ENCODE assay signal across 23 cellular contexts in genomic region chrX:13341491-13342101, GRCh38. TPM values are rescaled to one million over a fixed set of nuclear protein-coding genes. Genes with fewer than 3 reads are reported as not detected.
A peak's percentile ranks its signal among the peaks of the same experiment; 100 is the strongest.
DNase-seq lines count a peak whose midpoint lies in the region; ATAC-seq, FAIRE-seq and TF ChIP-seq lines count a peak whose summit lies in the region.
"Had no signal": no experiment of that assay in that cellular context is flagged by ENCODE, and none has a peak within 500 bp of the region (broad histone marks: within the 10 kb centered on the region; RNA-seq: fewer than 3 reads in every experiment).

No MANE protein-coding gene starts in this region.

- peak overlapping the region; percentile 29; the same call in 1 of the 2 replicates for H3K18ac ChIP-seq in IMR-90 (ENCODE audit: low read depth, low read length)

- no peak overlapping the region for H3K9ac ChIP-seq in IMR-90 (ENCODE audit: low read depth, low read length)
- no peak overlapping the region for H3K9ac ChIP-seq in K562 (ENCODE audit: insufficient read depth in 1 of 2, low read depth in 2 of 2, low read length in 2 of 2)

- TF ChIP-seq POLR2A in IMR-90 (IDR thresholded peaks at IDR 0.05; ENCODE audit: low read depth, low read length) (no peak), K562 (conservative IDR thresholded peaks at IDR 0.05) (no peak), lower leg skin (IDR thresholded peaks at IDR 0.05) (no peak)

- H2BK20ac ChIP-seq in IMR-90 (ENCODE audit: low read depth, low read length), result peak overlapping the region; percentile 4; the same call in 1 of the 2 replicates

- no peaks in the 10 kb centered on the region for H4K20me1 ChIP-seq in IMR-90 (ENCODE audit: insufficient read depth, low read length)
- H4K20me1 ChIP-seq in K562 (replicated peaks; ENCODE audit: control insufficient read depth, insufficient read depth, low read length), result no peaks in the 10 kb centered on the region

- no peak overlapping the region for H2AFZ ChIP-seq in IMR-90 (replicated peaks; ENCODE audit: low read length, poor library complexity)
- no peak overlapping the region for H2AFZ ChIP-seq in K562 (ENCODE audit: low read depth, low read length)

- TF ChIP-seq CTCF in IMR-90 (conservative IDR thresholded peaks at IDR 0.05; ENCODE audit: low read depth, low read length), result no peak
- peak in 2 of 3 experiments; percentile 29 to 69; a peak in 4 of 6 replicates for TF ChIP-seq CTCF in K562 (IDR thresholded peaks at IDR 0.05 in 2 of 3, conservative IDR thresholded peaks at IDR 0.05 in 1 of 3; ENCODE audit: insufficient read depth in 2 of 3, low read depth in 1 of 3, low read length in 3 of 3)
- TF ChIP-seq CTCF in lower leg skin (IDR thresholded peaks at IDR 0.05), result no peak

- H3K27ac ChIP-seq in IMR-90 (ENCODE audit: insufficient read depth, low read length) (peak overlapping the region; percentile 27; the same call in 1 of the 2 replicates), K562 (ENCODE audit: extremely low read depth, low read depth, low read length) (no peak overlapping the region)
- H3K27ac ChIP-seq: colonic mucosa, Peyer's patch, sigmoid colon had no signal

- no peaks in the 10 kb centered on the region for H3K79me2 ChIP-seq in K562 (ENCODE audit: control insufficient read depth, insufficient read depth, low read length)

- BruUV-seq in IMR-90 (replicated peaks; lab: Mats Ljungman, UMichigan) (no TSS peak), K562 (replicated peaks; lab: Mats Ljungman, UMichigan) (no TSS peak)

- H3K23ac ChIP-seq in IMR-90 (ENCODE audit: low read depth, low read length), result no peak overlapping the region

- H4K8ac ChIP-seq in IMR-90 (ENCODE audit: low read depth in 2 of 2, low read length in 2 of 2), result peak overlapping the region in 1 of 2 experiments; percentile 4; a peak in 1 of 4 replicates

- ATAC-seq in IMR-90 (ENCODE audit: low read depth) (no peak), K562 (0 out of 3 replicates have a peak, but pooled peaks have one; percentile 23)

- no peak overlapping the region for H3K56ac ChIP-seq in IMR-90 (ENCODE audit: extremely low read depth, insufficient read depth, low read length)

- 0 out of 2 replicates have a peak, but pooled peaks cover 3% of the 10 kb centered on the region for H3K9me1 ChIP-seq in IMR-90 (ENCODE audit: insufficient read depth, low read length)
- H3K9me1 ChIP-seq in K562 (ENCODE audit: control insufficient read depth, insufficient read depth, low read length), result no peaks in the 10 kb centered on the region

- peak overlapping the region; percentile 78 for H4K5ac ChIP-seq in IMR-90 (ENCODE audit: low read depth, low read length)

- no peak overlapping the region for H2BK15ac ChIP-seq in IMR-90 (ENCODE audit: low read depth, low read length)

- POLR2A ChIA-PET in IMR-90 (lab: Charles Lee; ENCODE audit: unreplicated experiment), result no interaction called here
- POLR2A ChIA-PET in K562 (lab: Yijun Ruan, JAX), result interaction anchor here (0.8 kb wide), 1 partner anchor 575 kb away, joined by 3 read pairs; no protein-coding TSS in a partner anchor

- peak overlapping the region; percentile 54; the same call in 1 of the 2 replicates for H2BK120ac ChIP-seq in IMR-90 (ENCODE audit: low read depth, low read length)

- H3K27me3 ChIP-seq in IMR-90 (ENCODE audit: control insufficient read depth, insufficient read depth, low read length) (no peaks in the 10 kb centered on the region), K562 (ENCODE audit: control insufficient read depth in 2 of 2, insufficient read depth in 2 of 2, low read length in 2 of 2) (no peaks in the 10 kb centered on the region)
- H3K27me3 ChIP-seq: colonic mucosa, Peyer's patch, sigmoid colon had no signal

- peak overlapping the region; percentile 55 for H2BK5ac ChIP-seq in IMR-90 (ENCODE audit: low read depth, low read length, poor library complexity, severe bottlenecking)

- dilution Hi-C loops in IMR-90 (cut with HindIII; ENCODE audit: low sequenced_read_pairs, unreplicated experiment), result no loop called here

- no CpG with 5 or more reads among the region's 3 CpGs for WGBS in IMR-90 (ENCODE audit: extremely low coverage in 2 of 2, insufficient read length in 1 of 2), 2 experiments
- WGBS in K562 (ENCODE audit: insufficient coverage, low coverage, missing lambda C conversion rate), result 37% methylated on average over 3 of the region's 3 CpGs
- 86 to 88% methylated on average over 3 of the region's 3 CpGs for WGBS in lower leg skin, 2 donors

- peak; percentile 49 for DNase-seq in ELR (ENCODE audit: low read depth)
- DNase-seq in IMR-90, result peak; percentile 47
- DNase-seq in K562 (ENCODE audit: extremely low read depth in 1 of 4, low spot score in 3 of 4), result no peak
- DNase-seq in kidney tubule cell (ENCODE audit: low spot score), result peak; percentile 48
- DNase-seq in ureter (ENCODE audit: low spot score), result no peak
- no peak for DNase-seq in GM19240 (ENCODE audit: insufficient read length, low spot score)
- DNase-seq in lower leg skin (ENCODE audit: low spot score in 2 of 2), result no peak
- DNase-seq: activated CD4-positive, alpha-beta memory T cell treated with anti-CD3 and anti-CD28 coated beads, Interleukin-2, amount 10 ng/mL, durations not matched to agents 7 days and 5 days; amniotic stem cell; colonic mucosa; DMS79; glutamatergic neuron; HCEC 1CT; NCI-H510A; Peyer's patch; sigmoid colon; stimulated activated CD4-positive, alpha-beta T cell treated with anti-CD3 and anti-CD28 coated beads, Interleukin-2, amount 100 ng/mL, for 24 hours had no signal

- in situ Hi-C loops in IMR-90 (cut with MboI; ENCODE audit: low sequenced_read_pairs) (no loop called here), K562 (cut with MboI) (no loop called here)

- no peaks in the 10 kb centered on the region for H3K79me1 ChIP-seq in IMR-90 (ENCODE audit: low read depth in 1 of 2, low read length in 2 of 2)

- H3K4me2 ChIP-seq in IMR-90 (ENCODE audit: low read depth, low read length), result no peak overlapping the region
- H3K4me2 ChIP-seq in K562 (ENCODE audit: insufficient read depth, low read length), result no peak overlapping the region

- FAIRE-seq in K562 (lab: Jason Lieb, UNC), result no peak
- FAIRE-seq: keratinocyte had no signal

- no peaks in the 10 kb centered on the region for H3K36me3 ChIP-seq in IMR-90 (ENCODE audit: control insufficient read depth, insufficient read depth, low read length)
- peaks cover 60% of the 10 kb centered on the region for H3K36me3 ChIP-seq in K562 (ENCODE audit: control insufficient read depth, insufficient read depth, low read length)
- H3K36me3 ChIP-seq: colonic mucosa, Peyer's patch, sigmoid colon had no signal

- H3K9me3 ChIP-seq in IMR-90 (ENCODE audit: control insufficient read depth, insufficient read depth, low read length), result no peaks in the 10 kb centered on the region
- no peaks in the 10 kb centered on the region for H3K9me3 ChIP-seq in K562 (replicated peaks; ENCODE audit: control insufficient read depth, insufficient read depth, low read depth, low read length)
- H3K9me3 ChIP-seq: colonic mucosa, Peyer's patch, sigmoid colon had no signal

- TF ChIP-seq EP300 in K562 (IDR thresholded peaks at IDR 0.05; ENCODE audit: low read length), result no peak

- no peak overlapping the region for H3K4me3 ChIP-seq in IMR-90 (ENCODE audit: insufficient read depth, low read depth, low read length)
- no peak overlapping the region for H3K4me3 ChIP-seq in K562
- H3K4me3 ChIP-seq in lower leg skin (ENCODE audit: low read depth, poor library complexity, severe bottlenecking), result no peak overlapping the region
- H3K4me3 ChIP-seq: colonic mucosa, Peyer's patch, sigmoid colon had no signal

- 0 out of 2 replicates have a peak, but pooled peaks have one; percentile 8 for TF ChIP-seq RAD21 in IMR-90 (IDR thresholded peaks at IDR 0.05; ENCODE audit: low read length)
- peak in 1 of 2 experiments; percentile 40; a peak in 3 of 4 replicates for TF ChIP-seq RAD21 in K562 (CRISPR knock-in tag; conservative IDR thresholded peaks at IDR 0.05 in 1 of 2, IDR thresholded peaks at IDR 0.05 in 1 of 2)

- H3K4ac ChIP-seq in IMR-90 (ENCODE audit: low read depth, low read length), result no peak overlapping the region; the same call in 1 of the 2 replicates

- CTCF ChIA-PET in IMR-90 (lab: Yijun Ruan, JAX), result interaction anchor here (0.6 kb wide), 1 partner anchor 322 kb away, joined by 6 read pairs; no protein-coding TSS in a partner anchor
- CTCF ChIA-PET in K562 (lab: Yijun Ruan, JAX; ENCODE audit: low intra/inter-chr PET ratio), result no interaction called here

- intact Hi-C loops in IMR-90 (cut with micrococcal nuclease) (no loop called here), K562 (cut with micrococcal nuclease) (no loop called here), lower leg skin (cut with DNase I; ENCODE audit: low total_unique reads) (no loop called here)

- H3K14ac ChIP-seq in IMR-90 (replicated peaks; ENCODE audit: low read depth, low read length), result no peak overlapping the region

- peak overlapping the region; percentile 61 for H4K91ac ChIP-seq in IMR-90 (ENCODE audit: insufficient read depth, low read depth, low read length)

- no peak overlapping the region; the same call in 1 of the 2 replicates for H2AK5ac ChIP-seq in IMR-90 (ENCODE audit: low read depth, low read length)

- H2AK9ac ChIP-seq in IMR-90 (replicated peaks; ENCODE audit: low read depth, low read length, poor library complexity), result no peak overlapping the region

- peaks cover 5% of the 10 kb centered on the region for H3K4me1 ChIP-seq in IMR-90 (ENCODE audit: control insufficient read depth, insufficient read depth, low read length)
- no peaks in the 10 kb centered on the region for H3K4me1 ChIP-seq in K562 (replicated peaks in 1 of 2; ENCODE audit: control insufficient read depth in 2 of 2, insufficient read depth in 2 of 2, low read length in 2 of 2)
- H3K4me1 ChIP-seq: colonic mucosa, Peyer's patch, sigmoid colon had no signal

RNA-seq across cellular contexts. Expression of gene ATXN3L, which starts 21.7 kb away (rescaled TPM):
- total RNA-seq in IMR-90 (2012; rRNA removed), result not detected in 2 replicates
- not detected in 2 replicates for polyA plus RNA-seq in IMR-90 (2012; rRNA removed)
- not detected in 2 replicates for polyA plus RNA-seq in IMR-90 (2012; cell fraction: cytosol; rRNA removed)
- polyA plus RNA-seq in IMR-90 (2012; cell fraction: nucleus; rRNA removed; ENCODE audit: low replicate concordance), result not detected in 2 replicates
- 0.21 and 0.67 TPM in 2 replicates for total RNA-seq in K562 (2011; cell fraction: chromatin; rRNA removed; ENCODE audit: low replicate concordance)
- not detected in 2 replicates for total RNA-seq in K562 (2011; cell fraction: nucleolus; rRNA removed)
- not detected in 2 replicates for total RNA-seq in K562 (2011; cell fraction: nucleoplasm; rRNA removed)
- not detected in 2 replicates for total RNA-seq in K562 (2014; rRNA removed)
- total RNA-seq in K562 (2014; rRNA removed; fragmentation: Illumina TruSeq; extraction: Trizol), result not detected in 2 replicates
- not detected in 2 replicates for total RNA-seq in K562 (2015; rRNA removed; fragmentation: Illumina TruSeq; extraction: Trizol)
- not detected in 2 replicates for total RNA-seq in K562 (2021)
- polyA plus RNA-seq in K562 (2011; rRNA removed), result not detected in 2 replicates
- polyA plus RNA-seq in K562 (2011; cell fraction: cytosol; rRNA removed), result not detected in 2 replicates
- not detected in 2 replicates for polyA plus RNA-seq in K562 (2011; cell fraction: nucleus; rRNA removed)
- 1.9 and 5.9 TPM in 2 replicates for polyA plus RNA-seq in K562 (2012)
- polyA plus RNA-seq in K562 (2014; fragmentation: Illumina TruSeq; extraction: Trizol), result not detected in 2 replicates
- under 1 TPM; 0.04 to 0.31 TPM for polyA plus RNA-seq in K562 (2014; fragmentation: Nextera tagmentation; extraction: Ambion mirVana)
- polyA plus RNA-seq in K562 (2014; rRNA removed), result not detected in 2 replicates
- polyA minus RNA-seq in K562 (2011; rRNA and poly(A)+ RNA removed), result not detected in 2 replicates
- not detected in 2 replicates for polyA minus RNA-seq in K562 (2011; cell fraction: cytosol; rRNA and poly(A)+ RNA removed)
- 0.27 and 0.33 TPM in 2 replicates for polyA minus RNA-seq in K562 (2011; cell fraction: nucleus; rRNA and poly(A)+ RNA removed)
- not detected for total RNA-seq in ureter
- not detected for total RNA-seq in lower leg skin
- total RNA-seq: activated CD4-positive, alpha-beta memory T cell treated with anti-CD3 and anti-CD28 coated beads, Interleukin-2, amount 10 ng/mL, durations not matched to agents 7 days and 5 days; activated T-helper 2 cell treated with anti-CD3 and anti-CD28 coated beads, Interferon-gamma antibody, Interleukin-2, Interleukin-4, amounts not matched to agents 10 μg/mL and 5 μg/mL and 100 μg/mL, durations not matched to agents 14 hours and 24 hours and 36 hours; colonic mucosa; epithelial cell of proximal tubule; mucosa of gallbladder; Peyer's patch; sigmoid colon had no signal
- polyA plus RNA-seq: CD14-positive monocyte, IgD-negative memory B cell, keratinocyte, sigmoid colon had no signal

Comparison
In these comparisons a context has a peak if more than half of its experiments do, and no peak if none do; other contexts are left out.
1. DNase-seq: peak in ELR (single experiment), IMR-90 (single experiment) and kidney tubule cell (single experiment); none in K562 (0 of 4), ureter (single experiment), GM19240 (single experiment) and lower leg skin (0 of 2).
2. CTCF ChIP-seq: peak in K562 (2 of 3); none in IMR-90 (single experiment) and lower leg skin (0 of 3).